8 cellular contexts compared by ENCODE assay signal in genomic region chr15:58469432-58470353, GRCh38. TPM values are rescaled to one million over a fixed set of nuclear protein-coding genes. Genes with fewer than 3 reads are reported as not detected.
DNase-seq lines count a peak whose midpoint lies in the region; ATAC-seq and TF ChIP-seq lines count a peak whose summit lies in the region.

No MANE protein-coding gene starts in this region.

- H3K4me1 Mint-ChIP-seq in CD4-positive, CD25-positive, alpha-beta regulatory T cell: peaks cover 11 to 49% (median 23%) of the 10 kb centered on the region in 4 donors
- H3K4me1 Mint-ChIP-seq in chondrocyte (ENCODE audit: low read depth): peaks cover 46% of the 10 kb centered on the region

- H3K27me3 Mint-ChIP-seq in CD4-positive, CD25-positive, alpha-beta regulatory T cell: no peaks in the 10 kb centered on the region
- H3K27me3 Mint-ChIP-seq in chondrocyte (ENCODE audit: low read depth): no peaks in the 10 kb centered on the region

- no peak overlapping the region for H3K4me3 ChIP-seq in CD4-positive, CD25-positive, alpha-beta regulatory T cell (ENCODE audit: low read depth, low read length)
- H3K4me3 ChIP-seq in mesodermal cell (ENCODE audit: extremely low read depth, insufficient read depth, low read length, poor library complexity, severe bottlenecking): no peak overlapping the region

- WGBS in mesodermal cell (ENCODE audit: insufficient coverage in 2 of 2), 2 experiments: 50 to 56% methylated on average over 7 to 9 of the region's 11 CpGs

- DNase-seq in CD4-positive, CD25-positive, alpha-beta regulatory T cell: peak in 1 of 3 donors; percentile 82
- DNase-seq in LoVo (ENCODE audit: low spot score) (peak; percentile 90), chondrocyte (ENCODE audit: low spot score) (no peak), SIG-M5 (lab: John Stamatoyannopoulos, UW) (no peak), SKM-1 (lab: John Stamatoyannopoulos, UW; ENCODE audit: unreplicated experiment) (no peak), putamen (ENCODE audit: low spot score) (no peak)

- no peaks in the 10 kb centered on the region for H3K9me3 ChIP-seq in CD4-positive, CD25-positive, alpha-beta regulatory T cell (ENCODE audit: control insufficient read depth in 2 of 2, low read length in 2 of 2)
- H3K9me3 ChIP-seq in mesodermal cell (ENCODE audit: control insufficient read depth, low read length): no peaks in the 10 kb centered on the region

- H3K27me3 ChIP-seq in CD4-positive, CD25-positive, alpha-beta regulatory T cell (ENCODE audit: control insufficient read depth, insufficient read depth, low read length): no peaks in the 10 kb centered on the region

- no peak overlapping the region for H3K4me3 Mint-ChIP-seq in CD4-positive, CD25-positive, alpha-beta regulatory T cell
- peak overlapping the region; percentile 18 for H3K4me3 Mint-ChIP-seq in chondrocyte (ENCODE audit: unreplicated experiment)

- no peaks in the 10 kb centered on the region for H3K36me3 Mint-ChIP-seq in CD4-positive, CD25-positive, alpha-beta regulatory T cell
- no peaks in the 10 kb centered on the region for H3K36me3 Mint-ChIP-seq in chondrocyte (ENCODE audit: low read depth)

- H3K36me3 ChIP-seq in CD4-positive, CD25-positive, alpha-beta regulatory T cell (ENCODE audit: control insufficient read depth, insufficient read depth, low read length): no peaks in the 10 kb centered on the region
- H3K36me3 ChIP-seq in mesodermal cell (ENCODE audit: control insufficient read depth, insufficient read depth, low read length): no peaks in the 10 kb centered on the region

- no peak for TF ChIP-seq CTCF in chondrocyte (IDR thresholded peaks at IDR 0.05)

- no peak overlapping the region for H3K27ac ChIP-seq in CD4-positive, CD25-positive, alpha-beta regulatory T cell (ENCODE audit: insufficient read depth, low read length, poor library complexity, severe bottlenecking)
- peak overlapping the region; percentile 88 for H3K27ac ChIP-seq in mesodermal cell (ENCODE audit: low read depth, low read length, severe bottlenecking)

- peak overlapping the region in 2 of 3 donors; percentile 46 to 60 for H3K27ac Mint-ChIP-seq in CD4-positive, CD25-positive, alpha-beta regulatory T cell
- peak overlapping the region; percentile 95 for H3K27ac Mint-ChIP-seq in chondrocyte (ENCODE audit: unreplicated experiment)

- peaks cover 25% of the 10 kb centered on the region for H3K4me1 ChIP-seq in CD4-positive, CD25-positive, alpha-beta regulatory T cell (ENCODE audit: control insufficient read depth, insufficient read depth, low read length, poor library complexity, severe bottlenecking)
- peaks cover 36% of the 10 kb centered on the region for H3K4me1 ChIP-seq in mesodermal cell (ENCODE audit: control insufficient read depth, insufficient read depth, low read length, poor library complexity, severe bottlenecking)

- peak in 1 of 2 donors; percentile 36 for ATAC-seq in CD4-positive, CD25-positive, alpha-beta regulatory T cell (ENCODE audit: low read depth in 2 of 2)
- no peak for ATAC-seq in HG03139 (IDR thresholded peaks at IDR 0.05; ENCODE audit: unreplicated experiment)

- H3K9me3 Mint-ChIP-seq in CD4-positive, CD25-positive, alpha-beta regulatory T cell: no peaks in the 10 kb centered on the region
- no peaks in the 10 kb centered on the region for H3K9me3 Mint-ChIP-seq in chondrocyte (ENCODE audit: low read depth)

RNA-seq across cellular contexts. Expression of gene LIPC, which starts 37.9 kb away (rescaled TPM):
- total RNA-seq in CD4-positive, CD25-positive, alpha-beta regulatory T cell: 0.99 TPM
- polyA plus RNA-seq in CD4-positive, CD25-positive, alpha-beta regulatory T cell: 1 to 10 TPM in 3 of 4 donors, under 1 TPM in 1; 0.54 to 1.7 (median 1.6) TPM
- not detected in 3 replicates for total RNA-seq in chondrocyte
- not detected for polyA plus RNA-seq in mesodermal cell (2013, experiment 1 of 2)
- polyA plus RNA-seq in mesodermal cell (2013, experiment 2 of 2): not detected
